12 cellular contexts compared by ENCODE assay signal in genomic region chr22:20459152-20459542, GRCh38.
"Had no signal": no experiment of that assay in that cellular context is flagged by ENCODE, and none has a peak within 500 bp of the region (broad histone marks: within the 10 kb centered on the region; RNA-seq: fewer than 3 reads in every experiment).

No MANE protein-coding gene starts in this region.

- H3K27me3 ChIP-seq: breast epithelium, SJSA1, transverse colon had no signal

- H3K27me3 Mint-ChIP-seq: activated B cell treated with CpG ODN at 0.5 μM for 24 hours; activated CD4-positive, alpha-beta T cell treated with anti-CD3 and anti-CD28 coated beads, Interleukin-2, amount 10 ng/mL, durations not matched to agents 24 days and 14 days; activated naive CD8-positive, alpha-beta T cell treated with anti-CD3 and anti-CD28 coated beads, Interleukin-2, amount 10 ng/mL, durations not matched to agents 7 days and 5 days had no signal

- H3K4me1 ChIP-seq: breast epithelium, parathyroid adenoma had no signal

- H3K9me3 Mint-ChIP-seq: activated B cell treated with CpG ODN at 0.5 μM for 24 hours; activated CD4-positive, alpha-beta T cell treated with anti-CD3 and anti-CD28 coated beads, Interleukin-2, amount 10 ng/mL, durations not matched to agents 24 days and 14 days; activated naive CD8-positive, alpha-beta T cell treated with anti-CD3 and anti-CD28 coated beads, Interleukin-2, amount 10 ng/mL, durations not matched to agents 7 days and 5 days; natural killer cell had no signal

- H3K9me3 ChIP-seq: breast epithelium, SJSA1, transverse colon had no signal

- H2AFZ ChIP-seq: parathyroid adenoma had no signal

- H3K4me3 Mint-ChIP-seq: activated B cell treated with CpG ODN at 0.5 μM for 24 hours; activated CD4-positive, alpha-beta T cell treated with anti-CD3 and anti-CD28 coated beads, Interleukin-2, amount 10 ng/mL, durations not matched to agents 24 days and 14 days; activated naive CD8-positive, alpha-beta T cell treated with anti-CD3 and anti-CD28 coated beads, Interleukin-2, amount 10 ng/mL, durations not matched to agents 7 days and 5 days; natural killer cell had no signal

- ATAC-seq: natural killer cell had no signal

- DNase-seq: activated B cell treated with CpG ODN at 0.5 μM for 24 hours; activated CD4-positive, alpha-beta T cell treated with anti-CD3 and anti-CD28 coated beads, Interleukin-2, amount 10 ng/mL, durations not matched to agents 24 days and 14 days; activated effector memory CD4-positive, alpha-beta T cell treated with Interleukin-2 at 50 U/mL for 16 hours; activated naive CD8-positive, alpha-beta T cell treated with anti-CD3 and anti-CD28 coated beads, Interleukin-2, amount 10 ng/mL, durations not matched to agents 7 days and 5 days; activated T-cell treated with anti-CD3 and anti-CD28 coated beads for 4 hours; anterior cingulate cortex; hippocampal formation; natural killer cell; transverse colon had no signal

- H3K36me3 Mint-ChIP-seq: natural killer cell had no signal

- H3K79me2 ChIP-seq: parathyroid adenoma had no signal

- H3K27ac Mint-ChIP-seq: activated B cell treated with CpG ODN at 0.5 μM for 24 hours; activated CD4-positive, alpha-beta T cell treated with anti-CD3 and anti-CD28 coated beads, Interleukin-2, amount 10 ng/mL, durations not matched to agents 24 days and 14 days; natural killer cell had no signal

- H3K4me3 ChIP-seq: breast epithelium, SJSA1, transverse colon had no signal

- H3K27ac ChIP-seq: breast epithelium, parathyroid adenoma, SJSA1, transverse colon had no signal

- H3K36me3 ChIP-seq: breast epithelium had no signal

- H3K9ac ChIP-seq: parathyroid adenoma had no signal
